13 cellular contexts compared by ENCODE assay signal in genomic region chr6:2744778-2745177, GRCh38. TPM values are rescaled to one million over a fixed set of nuclear protein-coding genes. Genes with fewer than 3 reads are reported as not detected.
A peak's percentile ranks its signal among the peaks of the same experiment; 100 is the strongest.
DNase-seq lines count a peak whose midpoint lies in the region; ATAC-seq and TF ChIP-seq lines count a peak whose summit lies in the region.
"Had no signal": no experiment of that assay in that cellular context is flagged by ENCODE, and none has a peak within 500 bp of the region (broad histone marks: within the 10 kb centered on the region; RNA-seq: fewer than 3 reads in every experiment).

No MANE protein-coding gene starts in this region.

- no peaks in the 10 kb centered on the region for H3K27me3 ChIP-seq in heart left ventricle
- H3K27me3 ChIP-seq in PC-3 (ENCODE audit: low read length), result no peaks in the 10 kb centered on the region
- no peaks in the 10 kb centered on the region for H3K27me3 ChIP-seq in left ventricle myocardium inferior (ENCODE audit: low read depth)
- H3K27me3 ChIP-seq in psoas muscle (ENCODE audit: insufficient read depth in 3 of 3, low read length in 2 of 3), result no peaks in the 10 kb centered on the region
- H3K27me3 ChIP-seq: SJSA1 had no signal

- H3K4me3 ChIP-seq in heart left ventricle (no peak overlapping the region), PC-3 (ENCODE audit: low read length) (no peak overlapping the region), left ventricle myocardium inferior (peak overlapping the region; percentile 57), psoas muscle (peak overlapping the region; percentile 58)
- H3K4me3 ChIP-seq: SJSA1 had no signal

- no peaks in the 10 kb centered on the region for H3K79me2 ChIP-seq in PC-3 (ENCODE audit: low read length)

- no peaks in the 10 kb centered on the region for H3F3A ChIP-seq in PC-3 (ENCODE audit: low read length, unreplicated experiment)

- no peak overlapping the region for H3K4me2 ChIP-seq in PC-3 (ENCODE audit: low read length)
- H3K4me2 ChIP-seq: KMS-11 had no signal

- TF ChIP-seq CTCF in heart left ventricle (IDR thresholded peaks at IDR 0.05) (no peak), PC-3 (conservative IDR thresholded peaks at IDR 0.05; ENCODE audit: low read depth, low read length) (no peak; the same call in 1 of the 2 replicates), left ventricle myocardium inferior (IDR thresholded peaks at IDR 0.05; ENCODE audit: borderline replicate concordance) (no peak), psoas muscle (IDR thresholded peaks at IDR 0.05) (no peak)

- peak overlapping the region; percentile 43; the same call in 1 of the 2 replicates for H2AFZ ChIP-seq in PC-3 (ENCODE audit: low read length)

- no TSS peak for BruUV-seq in PC-3 (replicated peaks; lab: Mats Ljungman, UMichigan)

- no peak overlapping the region for H3K9ac ChIP-seq in PC-3 (ENCODE audit: low read length)
- H3K9ac ChIP-seq: KMS-11 had no signal

- no peaks in the 10 kb centered on the region for H4K20me1 ChIP-seq in PC-3 (ENCODE audit: low read length)

- 84 to 94% (median 91%) methylated on average over 7 to 8 of the region's 8 CpGs for WGBS in heart left ventricle, 4 donors
- WGBS in psoas muscle, 3 donors, result 46 to 70% (median 50%) methylated on average over 8 of the region's 8 CpGs

- H3K9me3 ChIP-seq in heart left ventricle (no peaks in the 10 kb centered on the region), PC-3 (ENCODE audit: low read length) (no peaks in the 10 kb centered on the region), left ventricle myocardium inferior (replicated peaks) (no peaks in the 10 kb centered on the region), psoas muscle (no peaks in the 10 kb centered on the region)
- H3K9me3 ChIP-seq: SJSA1 had no signal

- CTCF ChIA-PET in PC-3 (lab: Charles Lee), result no interaction called here

- POLR2A ChIA-PET in PC-3 (lab: Charles Lee; ENCODE audit: unreplicated experiment), result no interaction called here

- H3K27ac ChIP-seq in heart left ventricle (peak overlapping the region in 9 of 12 donors; percentile 69 to 88 (median 82)), PC-3 (ENCODE audit: low read length) (no peak overlapping the region), left ventricle myocardium inferior (replicated peaks) (peak overlapping the region; percentile 93), psoas muscle (peak overlapping the region; percentile 68)
- H3K27ac ChIP-seq: KMS-11, SJSA1 had no signal

- no peak for ATAC-seq in heart left ventricle
- ATAC-seq in Right ventricle myocardium superior (ENCODE audit: poor library complexity), result no peak
- no peak for ATAC-seq in PC-3
- no peak for ATAC-seq in psoas muscle
- no peak for ATAC-seq in GM21723 (IDR thresholded peaks at IDR 0.05; ENCODE audit: unreplicated experiment)
- ATAC-seq in HG03571 (IDR thresholded peaks at IDR 0.05; ENCODE audit: unreplicated experiment), result no peak

- H3K4me1 ChIP-seq in heart left ventricle, result peaks cover 0 to 30% (median 9%) of the 10 kb centered on the region in 12 donors
- H3K4me1 ChIP-seq in PC-3 (ENCODE audit: insufficient read depth, low read length), result peaks cover 3% of the 10 kb centered on the region; the same call in 1 of the 2 replicates
- peaks cover 33% of the 10 kb centered on the region for H3K4me1 ChIP-seq in left ventricle myocardium inferior
- H3K4me1 ChIP-seq in psoas muscle, result peaks cover 67% of the 10 kb centered on the region

- H3K36me3 ChIP-seq in heart left ventricle (no peaks in the 10 kb centered on the region), PC-3 (ENCODE audit: low read depth, low read length) (no peaks in the 10 kb centered on the region), left ventricle myocardium inferior (no peaks in the 10 kb centered on the region), psoas muscle (ENCODE audit: insufficient read depth in 1 of 2, low read depth in 1 of 2) (no peaks in the 10 kb centered on the region)
- H3K36me3 ChIP-seq: SJSA1 had no signal

- TF ChIP-seq POLR2A in heart left ventricle (IDR thresholded peaks at IDR 0.05), result no peak

- DNase-seq in heart left ventricle (no peak), Right ventricle myocardium superior (no peak), PC-3 (no peak), left ventricle myocardium inferior (no peak), psoas muscle (no peak), DMS114 treated with DMSO at 0.1 percent for 48 hours (lab: John Stamatoyannopoulos, UW; ENCODE audit: unreplicated experiment) (no peak)
- DNase-seq: DND-41, MV-4-11, NCI-H187 had no signal

- intact Hi-C loops in heart left ventricle (cut with DNase I) (loop anchor here in 3 of 10 donors (5.0 kb wide), 1 partner anchor 1147 kb away; no protein-coding TSS in a partner anchor), Right ventricle myocardium superior (cut with DNase I) (no loop called here), PC-3 (cut with micrococcal nuclease) (loop anchor here (2.0 kb wide), 1 partner anchor 1148 kb away; no protein-coding TSS in a partner anchor), left ventricle myocardium inferior (cut with micrococcal nuclease) (loop anchor here (5.0 kb wide), 1 partner anchor 1147 kb away; no protein-coding TSS in a partner anchor), psoas muscle (cut with DNase I) (loop anchor here (10.0 kb wide), 1 partner anchor 1140 kb away; the partner anchor contains the start of gene FOXC1 (in 2 of the 2))

- H3K9me2 ChIP-seq in PC-3 (replicated peaks; ENCODE audit: low read length), result no peaks in the 10 kb centered on the region

RNA-seq across cellular contexts. Expression of gene MYLK4, which starts 5.9 kb away (rescaled TPM):
- total RNA-seq in heart left ventricle, result 1 to 10 TPM in 3 of 9 donors, under 1 TPM in 6; 0.28 to 1.6 (median 0.80) TPM
- under 1 TPM; 0.14 to 0.38 TPM for polyA plus RNA-seq in heart left ventricle
- total RNA-seq in Right ventricle myocardium superior, result 1.4 TPM
- total RNA-seq in PC-3 (2014; rRNA removed), result 0.11 and 0.23 TPM in 2 replicates
- 1.2 TPM for total RNA-seq in left ventricle myocardium inferior
- 10 to 100 TPM in 1 of 4 donors, 1 to 10 TPM in 3; 1.2 to 23.4 (median 2.2) TPM for total RNA-seq in psoas muscle
- 100 to 1,000 TPM in 1 of 3 donors, 10 to 100 TPM in 1, under 1 TPM in 1; 0.09 to 143 (median 30.0) TPM for polyA plus RNA-seq in psoas muscle

RNA-seq across cellular contexts. Expression of gene WRNIP1, which starts 20.4 kb away (rescaled TPM):
- total RNA-seq in heart left ventricle (10 to 100 TPM; 32.1 to 64.1 (median 34.7) TPM), Right ventricle myocardium superior (39.8 TPM), PC-3 (2014; rRNA removed) (92.2 and 114 TPM in 2 replicates), left ventricle myocardium inferior (39.4 TPM), psoas muscle (10 to 100 TPM; 26.5 to 53.3 (median 41.3) TPM)
- polyA plus RNA-seq in heart left ventricle (10 to 100 TPM; 32.7 to 39.0 TPM), psoas muscle (10 to 100 TPM; 38.0 to 73.9 (median 56.4) TPM)

Comparison
In these comparisons a context has a peak if more than half of its experiments do, and no peak if none do; other contexts are left out.
1. H3K4me3 ChIP-seq: peak in left ventricle myocardium inferior (single experiment) and psoas muscle (single experiment); none in heart left ventricle (0 of 12) and PC-3 (single experiment).